1 cellular context compared by ENCODE assay signal in genomic region chr3:76941376-76941775, GRCh38.
TF ChIP-seq lines count a peak whose summit lies in the region.

No MANE protein-coding gene starts in this region.

TF ChIP-seq in H1, 55 proteins besides CTCF, POLR2A, EP300 and RAD21 (continued from another document):
- TF ChIP-seq, protein P1, sequence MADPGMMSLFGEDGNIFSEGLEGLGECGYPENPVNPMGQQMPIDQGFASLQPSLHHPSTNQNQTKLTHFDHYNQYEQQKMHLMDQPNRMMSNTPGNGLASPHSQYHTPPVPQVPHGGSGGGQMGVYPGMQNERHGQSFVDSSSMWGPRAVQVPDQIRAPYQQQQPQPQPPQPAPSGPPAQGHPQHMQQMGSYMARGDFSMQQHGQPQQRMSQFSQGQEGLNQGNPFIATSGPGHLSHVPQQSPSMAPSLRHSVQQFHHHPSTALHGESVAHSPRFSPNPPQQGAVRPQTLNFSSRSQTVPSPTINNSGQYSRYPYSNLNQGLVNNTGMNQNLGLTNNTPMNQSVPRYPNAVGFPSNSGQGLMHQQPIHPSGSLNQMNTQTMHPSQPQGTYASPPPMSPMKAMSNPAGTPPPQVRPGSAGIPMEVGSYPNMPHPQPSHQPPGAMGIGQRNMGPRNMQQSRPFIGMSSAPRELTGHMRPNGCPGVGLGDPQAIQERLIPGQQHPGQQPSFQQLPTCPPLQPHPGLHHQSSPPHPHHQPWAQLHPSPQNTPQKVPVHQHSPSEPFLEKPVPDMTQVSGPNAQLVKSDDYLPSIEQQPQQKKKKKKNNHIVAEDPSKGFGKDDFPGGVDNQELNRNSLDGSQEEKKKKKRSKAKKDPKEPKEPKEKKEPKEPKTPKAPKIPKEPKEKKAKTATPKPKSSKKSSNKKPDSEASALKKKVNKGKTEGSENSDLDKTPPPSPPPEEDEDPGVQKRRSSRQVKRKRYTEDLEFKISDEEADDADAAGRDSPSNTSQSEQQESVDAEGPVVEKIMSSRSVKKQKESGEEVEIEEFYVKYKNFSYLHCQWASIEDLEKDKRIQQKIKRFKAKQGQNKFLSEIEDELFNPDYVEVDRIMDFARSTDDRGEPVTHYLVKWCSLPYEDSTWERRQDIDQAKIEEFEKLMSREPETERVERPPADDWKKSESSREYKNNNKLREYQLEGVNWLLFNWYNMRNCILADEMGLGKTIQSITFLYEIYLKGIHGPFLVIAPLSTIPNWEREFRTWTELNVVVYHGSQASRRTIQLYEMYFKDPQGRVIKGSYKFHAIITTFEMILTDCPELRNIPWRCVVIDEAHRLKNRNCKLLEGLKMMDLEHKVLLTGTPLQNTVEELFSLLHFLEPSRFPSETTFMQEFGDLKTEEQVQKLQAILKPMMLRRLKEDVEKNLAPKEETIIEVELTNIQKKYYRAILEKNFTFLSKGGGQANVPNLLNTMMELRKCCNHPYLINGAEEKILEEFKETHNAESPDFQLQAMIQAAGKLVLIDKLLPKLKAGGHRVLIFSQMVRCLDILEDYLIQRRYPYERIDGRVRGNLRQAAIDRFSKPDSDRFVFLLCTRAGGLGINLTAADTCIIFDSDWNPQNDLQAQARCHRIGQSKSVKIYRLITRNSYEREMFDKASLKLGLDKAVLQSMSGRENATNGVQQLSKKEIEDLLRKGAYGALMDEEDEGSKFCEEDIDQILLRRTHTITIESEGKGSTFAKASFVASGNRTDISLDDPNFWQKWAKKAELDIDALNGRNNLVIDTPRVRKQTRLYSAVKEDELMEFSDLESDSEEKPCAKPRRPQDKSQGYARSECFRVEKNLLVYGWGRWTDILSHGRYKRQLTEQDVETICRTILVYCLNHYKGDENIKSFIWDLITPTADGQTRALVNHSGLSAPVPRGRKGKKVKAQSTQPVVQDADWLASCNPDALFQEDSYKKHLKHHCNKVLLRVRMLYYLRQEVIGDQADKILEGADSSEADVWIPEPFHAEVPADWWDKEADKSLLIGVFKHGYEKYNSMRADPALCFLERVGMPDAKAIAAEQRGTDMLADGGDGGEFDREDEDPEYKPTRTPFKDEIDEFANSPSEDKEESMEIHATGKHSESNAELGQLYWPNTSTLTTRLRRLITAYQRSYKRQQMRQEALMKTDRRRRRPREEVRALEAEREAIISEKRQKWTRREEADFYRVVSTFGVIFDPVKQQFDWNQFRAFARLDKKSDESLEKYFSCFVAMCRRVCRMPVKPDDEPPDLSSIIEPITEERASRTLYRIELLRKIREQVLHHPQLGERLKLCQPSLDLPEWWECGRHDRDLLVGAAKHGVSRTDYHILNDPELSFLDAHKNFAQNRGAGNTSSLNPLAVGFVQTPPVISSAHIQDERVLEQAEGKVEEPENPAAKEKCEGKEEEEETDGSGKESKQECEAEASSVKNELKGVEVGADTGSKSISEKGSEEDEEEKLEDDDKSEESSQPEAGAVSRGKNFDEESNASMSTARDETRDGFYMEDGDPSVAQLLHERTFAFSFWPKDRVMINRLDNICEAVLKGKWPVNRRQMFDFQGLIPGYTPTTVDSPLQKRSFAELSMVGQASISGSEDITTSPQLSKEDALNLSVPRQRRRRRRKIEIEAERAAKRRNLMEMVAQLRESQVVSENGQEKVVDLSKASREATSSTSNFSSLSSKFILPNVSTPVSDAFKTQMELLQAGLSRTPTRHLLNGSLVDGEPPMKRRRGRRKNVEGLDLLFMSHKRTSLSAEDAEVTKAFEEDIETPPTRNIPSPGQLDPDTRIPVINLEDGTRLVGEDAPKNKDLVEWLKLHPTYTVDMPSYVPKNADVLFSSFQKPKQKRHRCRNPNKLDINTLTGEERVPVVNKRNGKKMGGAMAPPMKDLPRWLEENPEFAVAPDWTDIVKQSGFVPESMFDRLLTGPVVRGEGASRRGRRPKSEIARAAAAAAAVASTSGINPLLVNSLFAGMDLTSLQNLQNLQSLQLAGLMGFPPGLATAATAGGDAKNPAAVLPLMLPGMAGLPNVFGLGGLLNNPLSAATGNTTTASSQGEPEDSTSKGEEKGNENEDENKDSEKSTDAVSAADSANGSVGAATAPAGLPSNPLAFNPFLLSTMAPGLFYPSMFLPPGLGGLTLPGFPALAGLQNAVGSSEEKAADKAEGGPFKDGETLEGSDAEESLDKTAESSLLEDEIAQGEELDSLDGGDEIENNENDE (IDR thresholded peaks at IDR 0.05; ENCODE audit: insufficient replicate concordance, low read length) = no peak
- no peak for TF ChIP-seq POU5F1 (IDR thresholded peaks at IDR 0.05; ENCODE audit: low read depth, low read length)
- TF ChIP-seq FOSL1 (IDR thresholded peaks at IDR 0.05; ENCODE audit: insufficient read depth, low read depth, low read length) = no peak
- TF ChIP-seq SUZ12 (IDR thresholded peaks at IDR 0.05; ENCODE audit: low read length) = no peak
- no peak for TF ChIP-seq CBX8 (IDR thresholded peaks at IDR 0.05; ENCODE audit: borderline replicate concordance, low read depth, low read length)
- no peak for TF ChIP-seq KDM1A (IDR thresholded peaks at IDR 0.05; ENCODE audit: borderline replicate concordance, low read length)
- TF ChIP-seq, protein P2, sequence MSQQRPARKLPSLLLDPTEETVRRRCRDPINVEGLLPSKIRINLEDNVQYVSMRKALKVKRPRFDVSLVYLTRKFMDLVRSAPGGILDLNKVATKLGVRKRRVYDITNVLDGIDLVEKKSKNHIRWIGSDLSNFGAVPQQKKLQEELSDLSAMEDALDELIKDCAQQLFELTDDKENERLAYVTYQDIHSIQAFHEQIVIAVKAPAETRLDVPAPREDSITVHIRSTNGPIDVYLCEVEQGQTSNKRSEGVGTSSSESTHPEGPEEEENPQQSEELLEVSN (IDR thresholded peaks at IDR 0.05) = no peak
- TF ChIP-seq PHF8 (conservative IDR thresholded peaks at IDR 0.05; ENCODE audit: low read depth, low read length) = no peak
- no peak for TF ChIP-seq GABPA (IDR thresholded peaks at IDR 0.05; ENCODE audit: borderline replicate concordance, insufficient read depth, low read length)
- TF ChIP-seq ASH2L (IDR thresholded peaks at IDR 0.05; ENCODE audit: low read length) = no peak
- TF ChIP-seq SIRT6 (IDR thresholded peaks at IDR 0.05; ENCODE audit: low read length) = no peak
TF ChIP-seq in H1: peak in this region for 0.
